Comparison of ENCODE assay signal across 14 cellular contexts in genomic region chr7:28103984-28104628, GRCh38.
A peak's percentile ranks its signal among the peaks of the same experiment; 100 is the strongest.
DNase-seq lines count a peak whose midpoint lies in the region; ATAC-seq and TF ChIP-seq lines count a peak whose summit lies in the region.
"Had no signal": no experiment of that assay in that cellular context is flagged by ENCODE, and none has a peak within 500 bp of the region (broad histone marks: within the 10 kb centered on the region; RNA-seq: fewer than 3 reads in every experiment).

No MANE protein-coding gene starts in this region.

- no peaks in the 10 kb centered on the region for H3F3A ChIP-seq in neural progenitor cell (ENCODE audit: low read depth)

- H3K9me3 ChIP-seq in mammary epithelial cell (replicated peaks; ENCODE audit: insufficient read depth, low read length) (no peaks in the 10 kb centered on the region), mesenchymal stem cell (ENCODE audit: control insufficient read depth, low read length) (no peaks in the 10 kb centered on the region), neural progenitor cell (ENCODE audit: low read depth) (no peaks in the 10 kb centered on the region)

- H3K4me3 Mint-ChIP-seq in HFFc6 (no peak overlapping the region), neural progenitor cell (no peak overlapping the region)
- H3K4me3 Mint-ChIP-seq: activated CD4-positive, alpha-beta T cell treated with anti-CD3 and anti-CD28 coated beads for 36 hours had no signal

- H3K27ac Mint-ChIP-seq in HFFc6: peak overlapping the region; percentile 37
- H3K27ac Mint-ChIP-seq in neural progenitor cell: no peak overlapping the region
- H3K27ac Mint-ChIP-seq: activated CD4-positive, alpha-beta T cell treated with anti-CD3 and anti-CD28 coated beads for 36 hours had no signal

- peak overlapping the region; percentile 57 for H2BK15ac ChIP-seq in mesenchymal stem cell (ENCODE audit: low read depth, poor library complexity, severe bottlenecking)

- ATAC-seq in HG03460 (IDR thresholded peaks at IDR 0.05; ENCODE audit: unreplicated experiment): no peak
- ATAC-seq: activated CD4-positive, alpha-beta T cell treated with anti-CD3 and anti-CD28 coated beads for 36 hours had no signal

- peak overlapping the region in 1 of 2 experiments; percentile 41 for H3K4ac ChIP-seq in mesenchymal stem cell (ENCODE audit: low read depth in 1 of 2, low read length in 2 of 2)

- H3K18ac ChIP-seq in mesenchymal stem cell (ENCODE audit: low read depth in 1 of 2, low read length in 2 of 2): peak overlapping the region; percentile 9 to 92

- no TSS peak for BruUV-seq in mammary epithelial cell (replicated peaks; lab: Mats Ljungman, UMichigan)

- intact Hi-C loops in mammary epithelial cell (cut with micrococcal nuclease): no loop called here

- H4K91ac ChIP-seq in mesenchymal stem cell (ENCODE audit: low read length): peak overlapping the region; percentile 48

- H3K4me3 ChIP-seq in mammary epithelial cell (replicated peaks in 1 of 3; ENCODE audit: insufficient read depth in 1 of 3, low read depth in 2 of 3, low read length in 3 of 3) (no peak overlapping the region), mesenchymal stem cell (ENCODE audit: insufficient read depth in 1 of 2, low read depth in 1 of 2, low read length in 2 of 2) (no peak overlapping the region), neural progenitor cell (no peak overlapping the region)
- H3K4me3 ChIP-seq: dorsolateral prefrontal cortex had no signal

- H3K79me2 ChIP-seq in mammary epithelial cell (ENCODE audit: insufficient read depth, low read length) (peaks cover 55% of the 10 kb centered on the region), neural progenitor cell (ENCODE audit: low read depth) (no peaks in the 10 kb centered on the region)

- CTCF ChIA-PET in mammary epithelial cell (lab: Charles Lee; ENCODE audit: low non-redundant PET): no interaction called here

- 65% methylated on average over 2 of the region's 3 CpGs for WGBS in mammary epithelial cell (ENCODE audit: low coverage, missing lambda C conversion rate)
- 61% methylated on average over 3 of the region's 3 CpGs for WGBS in mesenchymal stem cell

- H4K20me1 ChIP-seq in mammary epithelial cell (ENCODE audit: insufficient read depth, low read length) (no peaks in the 10 kb centered on the region), neural progenitor cell (ENCODE audit: low read depth) (no peaks in the 10 kb centered on the region)

- TF ChIP-seq CTCF in HFFc6 (IDR thresholded peaks at IDR 0.05): no peak
- TF ChIP-seq CTCF in mammary epithelial cell (conservative IDR thresholded peaks at IDR 0.05 in 1 of 2, IDR thresholded peaks at IDR 0.05 in 1 of 2; ENCODE audit: extremely low read depth in 1 of 2, insufficient read depth in 1 of 2, low read depth in 1 of 2, low read length in 2 of 2): no peak
- TF ChIP-seq CTCF in neural progenitor cell (IDR thresholded peaks at IDR 0.05): no peak

- H3K9me3 Mint-ChIP-seq in HFFc6 (no peaks in the 10 kb centered on the region), neural progenitor cell (no peaks in the 10 kb centered on the region)

- H2BK120ac ChIP-seq in mesenchymal stem cell (ENCODE audit: low read depth, low read length): peak overlapping the region; percentile 43

- H3K36me3 Mint-ChIP-seq in HFFc6 (ENCODE audit: low read depth) (peaks cover 10% of the 10 kb centered on the region), neural progenitor cell (no peaks in the 10 kb centered on the region)

- H2BK5ac ChIP-seq in mesenchymal stem cell (ENCODE audit: low read depth, low read length, poor library complexity, severe bottlenecking): no peak overlapping the region

- peaks cover 32% of the 10 kb centered on the region for H3K79me1 ChIP-seq in mesenchymal stem cell (replicated peaks; ENCODE audit: low read length, poor library complexity, severe bottlenecking)

- H3K9ac ChIP-seq in mammary epithelial cell (ENCODE audit: insufficient read depth, low read length) (no peak overlapping the region), mesenchymal stem cell (ENCODE audit: low read length) (no peak overlapping the region), neural progenitor cell (no peak overlapping the region)

- dilution Hi-C loops in mammary epithelial cell (cut with HindIII; ENCODE audit: low sequenced_read_pairs): no loop called here

- H2AFZ ChIP-seq in mammary epithelial cell (ENCODE audit: low read depth, low read length) (no peak overlapping the region), mesenchymal stem cell (ENCODE audit: low read depth, low read length) (no peak overlapping the region), neural progenitor cell (replicated peaks) (no peak overlapping the region)

- peak overlapping the region; percentile 61 to 96 for H2BK12ac ChIP-seq in mesenchymal stem cell (ENCODE audit: low read length in 2 of 2)

- H3K36me3 ChIP-seq in mammary epithelial cell (ENCODE audit: insufficient read depth, low read length) (no peaks in the 10 kb centered on the region), mesenchymal stem cell (ENCODE audit: control insufficient read depth in 1 of 2, insufficient read depth in 2 of 2, low read depth in 1 of 2, low read length in 2 of 2) (peaks cover 4 to 5% of the 10 kb centered on the region in 2 experiments), neural progenitor cell (no peaks in the 10 kb centered on the region)

- peak overlapping the region; percentile 49 for H3K4me2 ChIP-seq in mammary epithelial cell (ENCODE audit: insufficient read depth, low read depth, low read length)
- no peak overlapping the region for H3K4me2 ChIP-seq in mesenchymal stem cell (ENCODE audit: low read length, poor library complexity, severe bottlenecking)
- no peak overlapping the region for H3K4me2 ChIP-seq in neural progenitor cell

- H3K4me1 ChIP-seq in mammary epithelial cell (ENCODE audit: insufficient read depth, low read length) (peaks cover 34% of the 10 kb centered on the region), mesenchymal stem cell (ENCODE audit: control insufficient read depth, insufficient read depth, low read depth, low read length) (peaks cover 15% of the 10 kb centered on the region), neural progenitor cell (no peaks in the 10 kb centered on the region)

- peak overlapping the region; percentile 97 for H2AK5ac ChIP-seq in mesenchymal stem cell (ENCODE audit: low read length, severe bottlenecking)

- DNase-seq in A172 (ENCODE audit: low spot score): peak; percentile 63
- DNase-seq in HFFc6: no peak
- peak; percentile 19 for DNase-seq in mammary epithelial cell
- DNase-seq in mesenchymal stem cell: no peak
- DNase-seq in neural progenitor cell (ENCODE audit: low spot score): no peak
- no peak for DNase-seq in occipital lobe (lab: John Stamatoyannopoulos, UW)
- no peak for DNase-seq in HPDE6-E6E7 (ENCODE audit: extremely low spot score)
- DNase-seq: activated CD4-positive, alpha-beta T cell treated with anti-CD3 and anti-CD28 coated beads for 36 hours; activated T-cell treated with anti-CD3 and anti-CD28 coated beads, Interleukin-2, amount 50 U/mL, for 1 hour; DND-41; dorsolateral prefrontal cortex; Karpas-422; NCI-H2029 had no signal

- peak overlapping the region in 1 of 2 experiments; percentile 83 for H3K14ac ChIP-seq in mesenchymal stem cell (ENCODE audit: low read length in 2 of 2)

- H3K27me3 ChIP-seq in mammary epithelial cell (ENCODE audit: insufficient read depth, low read length) (no peaks in the 10 kb centered on the region), mesenchymal stem cell (ENCODE audit: control insufficient read depth in 1 of 2, insufficient read depth in 1 of 2, low read length in 2 of 2) (no peaks in the 10 kb centered on the region), neural progenitor cell (no peaks in the 10 kb centered on the region)
- H3K27me3 ChIP-seq: dorsolateral prefrontal cortex had no signal

- peaks cover 68% of the 10 kb centered on the region for H3K4me1 Mint-ChIP-seq in HFFc6 (ENCODE audit: low read depth)
- no peaks in the 10 kb centered on the region for H3K4me1 Mint-ChIP-seq in neural progenitor cell

- H3K27ac ChIP-seq in mammary epithelial cell (ENCODE audit: insufficient read depth, low read depth, low read length) (no peak overlapping the region), mesenchymal stem cell (ENCODE audit: low read length, poor library complexity, severe bottlenecking) (peak overlapping the region; percentile 16), neural progenitor cell (no peak overlapping the region)

- H3K23ac ChIP-seq in mesenchymal stem cell (ENCODE audit: low read length in 2 of 2): peak overlapping the region in 1 of 2 experiments; percentile 59

- H3K27me3 Mint-ChIP-seq in HFFc6 (ENCODE audit: insufficient read depth) (no peaks in the 10 kb centered on the region; the same call in 1 of the 2 replicates), neural progenitor cell (ENCODE audit: insufficient read depth, low read depth) (peaks cover 4% of the 10 kb centered on the region)
- H3K27me3 Mint-ChIP-seq: activated CD4-positive, alpha-beta T cell treated with anti-CD3 and anti-CD28 coated beads for 36 hours had no signal

- in situ Hi-C loops in mammary epithelial cell (cut with MboI; ENCODE audit: low sequenced_read_pairs in 2 of 2): no loop called here

- peak overlapping the region; percentile 72 for H4K8ac ChIP-seq in mesenchymal stem cell (ENCODE audit: low read length)

Comparison
In these comparisons a context has a peak if more than half of its experiments do, and no peak if none do; other contexts are left out.
1. DNase-seq: peak in A172 (single experiment) and mammary epithelial cell (single experiment); none in HFFc6 (single experiment), mesenchymal stem cell (single experiment), neural progenitor cell (single experiment), occipital lobe (single experiment) and HPDE6-E6E7 (single experiment).